8 cellular contexts compared by ENCODE assay signal in genomic region chr19:3142292-3142670, GRCh38.
DNase-seq lines count a peak whose midpoint lies in the region; ATAC-seq lines count a peak whose summit lies in the region.

No MANE protein-coding gene starts in this region.

- DNase-seq in HCEC 1CT, result peak; percentile 95
- DNase-seq in T-helper 22 cell (ENCODE audit: low read depth), result peak; percentile 28
- DNase-seq in fibroblast of gingiva (ENCODE audit: low read depth), result peak; percentile 75
- peak; percentile 72 for DNase-seq in stimulated activated CD4-positive, alpha-beta T cell treated with anti-CD3 and anti-CD28 coated beads, Interleukin-1b, Interleukin-23, amount 100 ng/mL, for 48 hours
- no peak for DNase-seq in nucleus accumbens (lab: John Stamatoyannopoulos, UW)
- DNase-seq in NCI-H128 (lab: John Stamatoyannopoulos, UW; ENCODE audit: unreplicated experiment), result no peak

- no peak for ATAC-seq in GM18498 (IDR thresholded peaks at IDR 0.05; ENCODE audit: unreplicated experiment)
- no peak for ATAC-seq in HG02798 (IDR thresholded peaks at IDR 0.05; ENCODE audit: poor library complexity, unreplicated experiment)

Comparison
In these comparisons a context has a peak if more than half of its experiments do, and no peak if none do; other contexts are left out.
1. DNase-seq: peak in HCEC 1CT (single experiment), T-helper 22 cell (single experiment), fibroblast of gingiva (single experiment) and stimulated activated CD4-positive, alpha-beta T cell treated with anti-CD3 and anti-CD28 coated beads, Interleukin-1b, Interleukin-23, amount 100 ng/mL, for 48 hours (single experiment); none in nucleus accumbens (0 of 56) and NCI-H128 (single experiment).